9 cellular contexts compared by ENCODE assay signal in the genomic region with DNA sequence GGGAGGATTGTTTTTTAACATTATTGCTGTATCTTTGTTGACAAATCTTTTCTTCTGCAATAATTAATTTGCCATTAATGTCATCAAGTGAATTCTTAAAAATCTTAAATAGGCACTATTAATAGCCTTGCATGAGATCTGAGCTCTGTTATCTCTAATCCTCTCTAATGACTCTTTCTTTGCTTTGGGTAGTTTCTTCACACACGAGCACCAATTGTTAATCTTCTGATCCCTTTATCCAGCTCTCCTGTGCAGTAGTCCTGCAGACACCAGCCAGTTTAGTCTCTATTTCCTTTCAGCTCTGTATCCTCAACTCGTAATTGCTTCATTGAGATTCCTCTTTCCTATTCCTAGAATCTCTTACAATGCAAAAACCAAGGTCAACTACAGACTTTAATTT. TPM values are rescaled to one million over a fixed set of nuclear protein-coding genes. Genes with fewer than 3 reads are reported as not detected.
"Had no signal": no experiment of that assay in that cellular context is flagged by ENCODE, and none has a peak within 500 bp of the region (broad histone marks: within the 10 kb centered on the region; RNA-seq: fewer than 3 reads in every experiment).

No MANE protein-coding gene starts in this region.

- H3K27ac Mint-ChIP-seq: GM23338, H9, IgD-negative memory B cell had no signal

- H3K4me1 Mint-ChIP-seq: GM23338, H9, IgD-negative memory B cell had no signal

- ATAC-seq: GM23338, HepG2 had no signal

- H3K4me3 ChIP-seq: GM23338 had no signal

- DNase-seq: H9, HCEC 1CT, KBM-7 had no signal

- H3K36me3 Mint-ChIP-seq: IgD-negative memory B cell had no signal

- H2AFZ ChIP-seq: GM23338 had no signal

- H3K4me3 Mint-ChIP-seq: GM23338, H9, IgD-negative memory B cell had no signal

- H3K9me3 Mint-ChIP-seq: GM23338, H9, IgD-negative memory B cell had no signal

- H3K4me2 ChIP-seq: GM23338 had no signal

- H3K27ac ChIP-seq: HL-60 had no signal

RNA-seq across cellular contexts. Expression of a gene that starts 8.1 kb away (rescaled TPM):
- total RNA-seq: GM23338, H1, H9, HepG2, HT1080 had no signal
- polyA plus RNA-seq: GM23338, H1, HepG2, IgD-negative memory B cell had no signal

RNA-seq across cellular contexts. Expression of a gene that starts 26.4 kb away (rescaled TPM):
- total RNA-seq: GM23338, H1, H9, HepG2 had no signal
- polyA plus RNA-seq: H1, HepG2, IgD-negative memory B cell had no signal
